ENCODE assay signal across 32 cellular contexts in the genomic region with DNA sequence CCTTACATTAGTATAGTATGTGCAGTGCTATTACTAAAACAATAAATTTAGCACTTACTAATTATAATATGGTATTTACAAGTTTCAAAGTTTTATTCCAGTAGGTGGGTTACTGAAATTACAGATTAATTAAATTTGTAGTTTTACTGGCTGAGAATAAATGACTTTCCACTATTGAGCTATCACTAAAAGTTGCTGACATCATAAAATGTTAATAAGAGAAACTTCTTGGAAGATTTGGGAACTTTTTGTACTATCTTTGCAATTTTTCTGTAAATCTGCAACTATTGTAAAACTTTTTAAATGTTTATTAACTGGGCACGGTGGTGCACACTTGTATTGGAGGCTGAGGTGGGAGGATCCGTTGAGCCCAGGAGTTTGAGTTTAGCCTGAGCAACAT.
"Had no signal": no experiment of that assay in that cellular context is flagged by ENCODE, and none has a peak within 500 bp of the region (broad histone marks: within the 10 kb centered on the region; RNA-seq: fewer than 3 reads in every experiment).

No MANE protein-coding gene starts in this region.

- ATAC-seq: activated CD8-positive, alpha-beta T cell treated with anti-CD3 and anti-CD28 coated beads for 36 hours; activated naive CD4-positive, alpha-beta T cell treated with anti-CD3 and anti-CD28 coated beads, Interleukin-2, amount 50 U/mL, for 72 hours; activated T-cell treated with anti-CD3 and anti-CD28 coated beads, Interleukin-2, amount 50 U/mL, for 4 hours; activated T-cell treated with anti-CD3 and anti-CD28 coated beads, Interleukin-2, amount 50 U/mL, for 72 hours; activated T-helper 17 cell treated with anti-CD3 and anti-CD28 coated beads, Interleukin-2, amount 50 U/mL, for 72 hours; body of pancreas had no signal

- FAIRE-seq: astrocyte had no signal

- H3K9me3 ChIP-seq: adrenal gland, body of pancreas, breast epithelium had no signal

- H3K4me1 ChIP-seq: body of pancreas, breast epithelium had no signal

- H3K27me3 ChIP-seq: adrenal gland, body of pancreas, brain microvascular endothelial cell, breast epithelium had no signal

- DNase-seq: activated B cell treated with CpG ODN at 0.5 μM for 24 hours; activated CD4-positive, alpha-beta memory T cell treated with anti-CD3 and anti-CD28 coated beads for 36 hours; activated CD4-positive, alpha-beta T cell treated with anti-CD3 and anti-CD28 coated beads for 4 hours; activated CD4-positive, alpha-beta T cell treated with anti-CD3 and anti-CD28 coated beads, Interleukin-2, amount 50 U/mL, for 1 hour; activated CD4-positive, alpha-beta T cell treated with anti-CD3 and anti-CD28 coated beads, Interleukin-2, amount 50 U/mL, for 4 hours; activated CD4-positive, CD25-positive, alpha-beta regulatory T cell treated with anti-CD3 and anti-CD28 coated beads, Interleukin-2, amount 50 U/mL, for 72 hours; activated CD8-positive, alpha-beta memory T cell treated with anti-CD3 and anti-CD28 coated beads, Interleukin-2, amount 50 U/mL, for 4 hours; activated CD8-positive, alpha-beta T cell treated with anti-CD3 and anti-CD28 coated beads for 36 hours; activated effector memory CD4-positive, alpha-beta T cell treated with anti-CD3 and anti-CD28 coated beads, Interleukin-2, amount 50 U/mL, for 16 hours; activated gamma-delta T cell treated with Interleukin-2 at 50 U/mL for 16 hours; activated naive CD4-positive, alpha-beta T cell; activated naive CD4-positive, alpha-beta T cell treated with anti-CD3 and anti-CD28 coated beads for 36 hours; activated naive CD4-positive, alpha-beta T cell treated with anti-CD3 and anti-CD28 coated beads, Interleukin-2, amount 50 U/mL, for 16 hours; activated naive CD8-positive, alpha-beta T cell treated with anti-CD3 and anti-CD28 coated beads for 36 hours; activated T-cell treated with anti-CD3 and anti-CD28 coated beads for 4 hours; activated T-cell treated with anti-CD3 and anti-CD28 coated beads, Interleukin-2, amount 50 U/mL, for 1 hour; activated T-cell treated with anti-CD3 and anti-CD28 coated beads, Interleukin-2, amount 50 U/mL, for 4 hours; activated T-cell treated with anti-CD3 and anti-CD28 coated beads, Interleukin-2, amount 50 U/mL, for 72 hours; adrenal gland; amniotic stem cell; aorta; body of pancreas; brain microvascular endothelial cell; central memory CD4-positive, alpha-beta T cell; T-helper 1 cell; T-helper 2 cell; T-helper 9 cell had no signal

- H3K27ac ChIP-seq: adrenal gland, body of pancreas, brain microvascular endothelial cell, breast epithelium, VCaP had no signal

- H3K36me3 ChIP-seq: adrenal gland, brain microvascular endothelial cell, breast epithelium had no signal

- H3K4me3 ChIP-seq: adrenal gland, body of pancreas, breast epithelium had no signal
